In genomic region chr21:15221799-15222386, GRCh38 we compare ENCODE assay signal across 8 cellular contexts.
DNase-seq lines count a peak whose midpoint lies in the region; ATAC-seq and TF ChIP-seq lines count a peak whose summit lies in the region.

No MANE protein-coding gene starts in this region.

- no peak overlapping the region for H2AFZ ChIP-seq in mesenchymal stem cell (ENCODE audit: low read depth, low read length)

- no peak overlapping the region for H3K4me2 ChIP-seq in mesenchymal stem cell (ENCODE audit: low read length, poor library complexity, severe bottlenecking)

- H3K23ac ChIP-seq in mesenchymal stem cell (ENCODE audit: low read length in 2 of 2): no peak overlapping the region

- TF ChIP-seq CTCF in brain microvascular endothelial cell (IDR thresholded peaks at IDR 0.05; ENCODE audit: low read depth, low read length, missing control alignments): no peak
- TF ChIP-seq CTCF in sigmoid colon (IDR thresholded peaks at IDR 0.05): no peak

- peak; percentile 87 for DNase-seq in ELF-1 (ENCODE audit: low read depth, low spot score)
- DNase-seq in M059J (ENCODE audit: low read depth): peak; percentile 69
- DNase-seq in brain microvascular endothelial cell: peak; percentile 53
- DNase-seq in mesenchymal stem cell: peak; percentile 53
- DNase-seq in NCI-H1694 treated with DMSO at 0.1 percent for 48 hours (lab: John Stamatoyannopoulos, UW): no peak
- DNase-seq in sigmoid colon: no peak

- intact Hi-C loops in sigmoid colon (cut with DNase I): no loop called here

- H4K8ac ChIP-seq in mesenchymal stem cell (ENCODE audit: low read length): no peak overlapping the region

- no peak overlapping the region for H2BK5ac ChIP-seq in mesenchymal stem cell (ENCODE audit: low read depth, low read length, poor library complexity, severe bottlenecking)

- H3K27ac ChIP-seq in brain microvascular endothelial cell: peak overlapping the region; percentile 10
- H3K27ac ChIP-seq in mesenchymal stem cell (ENCODE audit: low read length, poor library complexity, severe bottlenecking): no peak overlapping the region
- no peak overlapping the region for H3K27ac ChIP-seq in sigmoid colon

- no peak overlapping the region for H3K14ac ChIP-seq in mesenchymal stem cell (ENCODE audit: low read length in 2 of 2)

- in situ Hi-C loops in brain microvascular endothelial cell (cut with HindIII; ENCODE audit: low pct_ligation_motif_present, low sequenced_read_pairs): no loop called here

- H2AK5ac ChIP-seq in mesenchymal stem cell (ENCODE audit: low read length, severe bottlenecking): no peak overlapping the region

- TF ChIP-seq EP300 in sigmoid colon (IDR thresholded peaks at IDR 0.05): no peak

- no peaks in the 10 kb centered on the region for H3K9me3 ChIP-seq in mesenchymal stem cell (ENCODE audit: control insufficient read depth, low read length)
- no peaks in the 10 kb centered on the region for H3K9me3 ChIP-seq in sigmoid colon

- no peaks in the 10 kb centered on the region for H3K27me3 ChIP-seq in brain microvascular endothelial cell (replicated peaks)
- H3K27me3 ChIP-seq in mesenchymal stem cell (ENCODE audit: control insufficient read depth in 1 of 2, insufficient read depth in 1 of 2, low read length in 2 of 2): no peaks in the 10 kb centered on the region
- H3K27me3 ChIP-seq in sigmoid colon: no peaks in the 10 kb centered on the region

- no peak for ATAC-seq in HG03097 (IDR thresholded peaks at IDR 0.05; ENCODE audit: low FRiP score, unreplicated experiment)
- ATAC-seq in GM19455 (IDR thresholded peaks at IDR 0.05; ENCODE audit: unreplicated experiment): no peak

- H3K79me1 ChIP-seq in mesenchymal stem cell (replicated peaks; ENCODE audit: low read length, poor library complexity, severe bottlenecking): no peaks in the 10 kb centered on the region

- H3K36me3 ChIP-seq in brain microvascular endothelial cell (replicated peaks) (no peaks in the 10 kb centered on the region), mesenchymal stem cell (ENCODE audit: control insufficient read depth in 1 of 2, insufficient read depth in 2 of 2, low read depth in 1 of 2, low read length in 2 of 2) (no peaks in the 10 kb centered on the region), sigmoid colon (no peaks in the 10 kb centered on the region)

- H2BK12ac ChIP-seq in mesenchymal stem cell (ENCODE audit: low read length in 2 of 2): no peak overlapping the region

- H3K18ac ChIP-seq in mesenchymal stem cell (ENCODE audit: low read depth in 1 of 2, low read length in 2 of 2): no peak overlapping the region

- TF ChIP-seq POLR2A in sigmoid colon (IDR thresholded peaks at IDR 0.05): no peak

- H3K4ac ChIP-seq in mesenchymal stem cell (ENCODE audit: low read depth in 1 of 2, low read length in 2 of 2): no peak overlapping the region

- no peak overlapping the region for H2BK15ac ChIP-seq in mesenchymal stem cell (ENCODE audit: low read depth, poor library complexity, severe bottlenecking)

- H3K4me1 ChIP-seq in mesenchymal stem cell (ENCODE audit: control insufficient read depth, insufficient read depth, low read depth, low read length) (peaks cover 2% of the 10 kb centered on the region), sigmoid colon (peaks cover 0 to 11% (median 3%) of the 10 kb centered on the region in 4 donors)

- no peak overlapping the region for H4K91ac ChIP-seq in mesenchymal stem cell (ENCODE audit: low read length)

- peak overlapping the region; percentile 69 for H3K9ac ChIP-seq in mesenchymal stem cell (ENCODE audit: low read length)

- H3K4me3 ChIP-seq in brain microvascular endothelial cell (ENCODE audit: low read depth, low read length) (no peak overlapping the region), mesenchymal stem cell (ENCODE audit: insufficient read depth in 1 of 2, low read depth in 1 of 2, low read length in 2 of 2) (peak overlapping the region in 1 of 2 experiments; percentile 20), sigmoid colon (no peak overlapping the region)

- H2BK120ac ChIP-seq in mesenchymal stem cell (ENCODE audit: low read depth, low read length): no peak overlapping the region

Comparison
In these comparisons a context has a peak if more than half of its experiments do, and no peak if none do; other contexts are left out.
1. DNase-seq: peak in ELF-1 (single experiment), M059J (single experiment), brain microvascular endothelial cell (single experiment) and mesenchymal stem cell (single experiment); none in NCI-H1694 treated with DMSO at 0.1 percent for 48 hours (single experiment) and sigmoid colon (single experiment).